In genomic region chr19:58001895-58002369, GRCh38 we compare ENCODE assay signal across 8 cellular contexts. TPM values are rescaled to one million over a fixed set of nuclear protein-coding genes. Genes with fewer than 3 reads are reported as not detected.
DNase-seq lines count a peak whose midpoint lies in the region; ATAC-seq and TF ChIP-seq lines count a peak whose summit lies in the region.

No MANE protein-coding gene starts in this region.

- H3K9me3 Mint-ChIP-seq in activated CD4-positive, alpha-beta T cell treated with anti-CD3 and anti-CD28 coated beads, Interleukin-2, amount 10 ng/mL, durations not matched to agents 24 days and 14 days, result peaks cover 30% of the 10 kb centered on the region

- no peaks in the 10 kb centered on the region for H3K27me3 Mint-ChIP-seq in activated CD4-positive, alpha-beta T cell treated with anti-CD3 and anti-CD28 coated beads, Interleukin-2, amount 10 ng/mL, durations not matched to agents 24 days and 14 days

- H3K36me3 Mint-ChIP-seq in activated CD4-positive, alpha-beta T cell treated with anti-CD3 and anti-CD28 coated beads, Interleukin-2, amount 10 ng/mL, durations not matched to agents 24 days and 14 days (ENCODE audit: low read depth), result peaks cover 83% of the 10 kb centered on the region

- peak overlapping the region; percentile 83 for H2BK120ac ChIP-seq in mesenchymal stem cell (ENCODE audit: low read depth, low read length)

- peak overlapping the region; percentile 95 for H3K9ac ChIP-seq in mesenchymal stem cell (ENCODE audit: low read length)

- intact Hi-C loops in activated CD4-positive, alpha-beta T cell treated with anti-CD3 and anti-CD28 coated beads, Interleukin-2, amount 10 ng/mL, durations not matched to agents 24 days and 14 days (cut with micrococcal nuclease), result loop anchor here (1.0 to 10.0 kb wide), 5 partner anchors 55 to 567 kb away; partner anchors contain the start of genes ZNF256, ZNF417, ZNF749 and ZNF776

- H3K23ac ChIP-seq in mesenchymal stem cell (ENCODE audit: low read length in 2 of 2), result peak overlapping the region in 1 of 2 experiments; percentile 0

- peaks cover 83% of the 10 kb centered on the region for H3K9me3 ChIP-seq in mesenchymal stem cell (ENCODE audit: control insufficient read depth, low read length)

- peak overlapping the region; percentile 84 for H3K4me3 Mint-ChIP-seq in activated CD4-positive, alpha-beta T cell treated with anti-CD3 and anti-CD28 coated beads, Interleukin-2, amount 10 ng/mL, durations not matched to agents 24 days and 14 days

- no peak overlapping the region for H2BK12ac ChIP-seq in mesenchymal stem cell (ENCODE audit: low read length in 2 of 2)

- no peak for TF ChIP-seq CTCF in NB4 (IDR thresholded peaks at IDR 0.05; ENCODE audit: low read depth, low read length)

- peak overlapping the region in 1 of 2 experiments; percentile 83 for H3K14ac ChIP-seq in mesenchymal stem cell (ENCODE audit: low read length in 2 of 2)

- H3K4me2 ChIP-seq in mesenchymal stem cell (ENCODE audit: low read length, poor library complexity, severe bottlenecking), result peak overlapping the region; percentile 62

- H3K27me3 ChIP-seq in mesenchymal stem cell (ENCODE audit: control insufficient read depth in 1 of 2, insufficient read depth in 1 of 2, low read length in 2 of 2), result no peaks in the 10 kb centered on the region

- peak overlapping the region; percentile 86 to 96 for H3K4ac ChIP-seq in mesenchymal stem cell (ENCODE audit: low read depth in 1 of 2, low read length in 2 of 2)

- H3K4me1 Mint-ChIP-seq in activated CD4-positive, alpha-beta T cell treated with anti-CD3 and anti-CD28 coated beads, Interleukin-2, amount 10 ng/mL, durations not matched to agents 24 days and 14 days, result peaks cover 11% of the 10 kb centered on the region

- WGBS in mesenchymal stem cell, result 3% methylated on average over 21 of the region's 23 CpGs
- WGBS in urinary bladder, result under 1% methylated on average over 23 of the region's 23 CpGs

- H3K18ac ChIP-seq in mesenchymal stem cell (ENCODE audit: low read depth in 1 of 2, low read length in 2 of 2), result peak overlapping the region; percentile 87 to 99

- no peak overlapping the region for H2BK15ac ChIP-seq in mesenchymal stem cell (ENCODE audit: low read depth, poor library complexity, severe bottlenecking)

- peak overlapping the region; percentile 99 for H4K8ac ChIP-seq in mesenchymal stem cell (ENCODE audit: low read length)

- H4K91ac ChIP-seq in mesenchymal stem cell (ENCODE audit: low read length), result no peak overlapping the region

- H2AFZ ChIP-seq in mesenchymal stem cell (ENCODE audit: low read depth, low read length), result peak overlapping the region; percentile 80

- H3K27ac ChIP-seq in cingulate gyrus (ENCODE audit: low read depth, low read length), result peak overlapping the region; percentile 65
- H3K27ac ChIP-seq in mesenchymal stem cell (ENCODE audit: low read length, poor library complexity, severe bottlenecking), result no peak overlapping the region
- H3K27ac ChIP-seq in urinary bladder (ENCODE audit: low read depth), result no peak overlapping the region

- H3K4me3 ChIP-seq in NB4 (ENCODE audit: low read depth, low read length) (peak overlapping the region; percentile 44), mesenchymal stem cell (ENCODE audit: insufficient read depth in 1 of 2, low read depth in 1 of 2, low read length in 2 of 2) (peak overlapping the region; percentile 91 to 93), urinary bladder (ENCODE audit: low read depth, low read length) (peak overlapping the region; percentile 93)

- no peak for TF ChIP-seq POLR2A in NB4 (IDR thresholded peaks at IDR 0.05; ENCODE audit: extremely low read depth, insufficient read length)

- peaks cover 39% of the 10 kb centered on the region for H3K79me1 ChIP-seq in mesenchymal stem cell (replicated peaks; ENCODE audit: low read length, poor library complexity, severe bottlenecking)

- H3K4me1 ChIP-seq in mesenchymal stem cell (ENCODE audit: control insufficient read depth, insufficient read depth, low read depth, low read length) (peaks cover 6% of the 10 kb centered on the region), urinary bladder (ENCODE audit: insufficient read depth) (no peaks in the 10 kb centered on the region)

- ATAC-seq in GM18870 (IDR thresholded peaks at IDR 0.05; ENCODE audit: unreplicated experiment) (no peak), HG02763 (IDR thresholded peaks at IDR 0.05; ENCODE audit: unreplicated experiment) (no peak)

- H3K36me3 ChIP-seq in mesenchymal stem cell (ENCODE audit: control insufficient read depth in 1 of 2, insufficient read depth in 2 of 2, low read depth in 1 of 2, low read length in 2 of 2) (peaks cover 48 to 74% of the 10 kb centered on the region in 2 experiments), urinary bladder (ENCODE audit: insufficient read depth) (peaks cover 11% of the 10 kb centered on the region)

- peak overlapping the region; percentile 57 for H2BK5ac ChIP-seq in mesenchymal stem cell (ENCODE audit: low read depth, low read length, poor library complexity, severe bottlenecking)

- no peak overlapping the region for H2AK5ac ChIP-seq in mesenchymal stem cell (ENCODE audit: low read length, severe bottlenecking)

- peak overlapping the region; percentile 84 for H3K27ac Mint-ChIP-seq in activated CD4-positive, alpha-beta T cell treated with anti-CD3 and anti-CD28 coated beads, Interleukin-2, amount 10 ng/mL, durations not matched to agents 24 days and 14 days

- DNase-seq in activated CD4-positive, alpha-beta T cell treated with anti-CD3 and anti-CD28 coated beads, Interleukin-2, amount 10 ng/mL, durations not matched to agents 24 days and 14 days, result peak; percentile 76
- DNase-seq in activated CD4-positive, alpha-beta T cell treated with anti-CD3 and anti-CD28 coated beads for 4 hours, result no peak
- no peak for DNase-seq in NB4 (ENCODE audit: low read depth)
- peak; percentile 49 for DNase-seq in mesenchymal stem cell

RNA-seq across cellular contexts. Expression of gene ZNF606, which starts 0.7 kb away (rescaled TPM):
- 6.6 and 7.0 TPM in 2 replicates for total RNA-seq in activated CD4-positive, alpha-beta T cell treated with anti-CD3 and anti-CD28 coated beads, Interleukin-2, amount 10 ng/mL, durations not matched to agents 24 days and 14 days
- polyA plus RNA-seq in mesenchymal stem cell (2013, experiment 1 of 2), result 5.3 TPM
- 4.8 TPM for polyA plus RNA-seq in mesenchymal stem cell (2013, experiment 2 of 2)
- 35.4 TPM for total RNA-seq in urinary bladder
- 11.2 TPM for polyA plus RNA-seq in urinary bladder

RNA-seq across cellular contexts. Expression of gene C19orf18, which starts 27.6 kb away (rescaled TPM):
- not detected in 2 replicates for total RNA-seq in activated CD4-positive, alpha-beta T cell treated with anti-CD3 and anti-CD28 coated beads, Interleukin-2, amount 10 ng/mL, durations not matched to agents 24 days and 14 days
- 1.2 TPM for polyA plus RNA-seq in mesenchymal stem cell (2013, experiment 1 of 2)
- 1.0 TPM for polyA plus RNA-seq in mesenchymal stem cell (2013, experiment 2 of 2)
- total RNA-seq in urinary bladder, result 1.0 TPM
- 0.67 TPM for polyA plus RNA-seq in urinary bladder

RNA-seq across cellular contexts. Expression of gene ZSCAN1, which starts 31.9 kb away (rescaled TPM):
- total RNA-seq in activated CD4-positive, alpha-beta T cell treated with anti-CD3 and anti-CD28 coated beads, Interleukin-2, amount 10 ng/mL, durations not matched to agents 24 days and 14 days, result not detected in 2 replicates
- 0.39 TPM for polyA plus RNA-seq in mesenchymal stem cell (2013, experiment 1 of 2)
- polyA plus RNA-seq in mesenchymal stem cell (2013, experiment 2 of 2), result 0.49 TPM
- not detected for total RNA-seq in urinary bladder
- polyA plus RNA-seq in urinary bladder, result 0.44 TPM

RNA-seq across cellular contexts. Expression of gene ZNF256, which starts 54.4 kb away (rescaled TPM):
- total RNA-seq in activated CD4-positive, alpha-beta T cell treated with anti-CD3 and anti-CD28 coated beads, Interleukin-2, amount 10 ng/mL, durations not matched to agents 24 days and 14 days, result 3.2 and 3.9 TPM in 2 replicates
- polyA plus RNA-seq in mesenchymal stem cell (2013, experiment 1 of 2), result 2.8 TPM
- 2.9 TPM for polyA plus RNA-seq in mesenchymal stem cell (2013, experiment 2 of 2)
- total RNA-seq in urinary bladder, result 12.0 TPM
- 5.9 TPM for polyA plus RNA-seq in urinary bladder

RNA-seq across cellular contexts. Expression of gene ZNF135, which starts 57.1 kb away (rescaled TPM):
- total RNA-seq in activated CD4-positive, alpha-beta T cell treated with anti-CD3 and anti-CD28 coated beads, Interleukin-2, amount 10 ng/mL, durations not matched to agents 24 days and 14 days, result 0.05 TPM in 1 of 2 replicates, not detected in the other
- polyA plus RNA-seq in mesenchymal stem cell (2013, experiment 1 of 2), result 1.2 TPM
- polyA plus RNA-seq in mesenchymal stem cell (2013, experiment 2 of 2), result 1.2 TPM
- total RNA-seq in urinary bladder, result 12.6 TPM
- 9.0 TPM for polyA plus RNA-seq in urinary bladder

Comparison
In these comparisons a context has a peak if more than half of its experiments do, and no peak if none do; other contexts are left out.
1. DNase-seq: peak in activated CD4-positive, alpha-beta T cell treated with anti-CD3 and anti-CD28 coated beads, Interleukin-2, amount 10 ng/mL, durations not matched to agents 24 days and 14 days (single experiment) and mesenchymal stem cell (single experiment); none in activated CD4-positive, alpha-beta T cell treated with anti-CD3 and anti-CD28 coated beads for 4 hours (0 of 2) and NB4 (single experiment).
2. Peak in every context shown above with its lines, with median percentiles within 50 percentile points of each other: H3K4me3 ChIP-seq.